9 cellular contexts compared by ENCODE assay signal in the genomic region with DNA sequence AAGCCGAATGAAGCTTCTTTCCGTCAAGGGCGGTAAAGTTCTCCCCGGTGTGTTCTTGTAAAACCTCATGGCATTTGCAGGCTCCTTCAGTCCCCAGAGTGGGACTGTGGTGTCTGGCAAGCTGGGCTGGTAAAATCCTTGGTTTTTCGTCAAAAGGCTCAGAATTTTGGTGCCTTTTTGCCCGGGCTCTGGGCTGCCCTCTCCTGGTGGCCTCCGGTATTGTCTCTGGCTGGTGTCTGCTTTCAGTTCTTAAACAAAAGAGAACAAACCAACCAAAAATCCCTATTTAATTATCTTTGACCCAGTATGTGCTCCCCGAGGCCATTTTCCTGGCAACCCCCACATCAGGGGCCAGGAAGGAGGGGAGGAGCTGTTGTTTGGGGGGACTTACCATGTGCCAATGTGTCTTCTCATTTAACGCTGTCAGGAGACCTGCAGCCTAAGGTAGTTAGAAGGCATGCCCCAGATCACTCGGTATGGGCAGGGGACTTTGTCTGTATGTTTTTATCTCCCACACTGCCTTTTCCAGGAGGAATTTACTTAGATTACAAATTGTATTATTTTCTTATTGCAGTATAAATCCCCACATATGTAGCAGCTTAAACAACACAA. TPM values are rescaled to one million over a fixed set of nuclear protein-coding genes. Genes with fewer than 3 reads are reported as not detected.
A peak's percentile ranks its signal among the peaks of the same experiment; 100 is the strongest.
DNase-seq lines count a peak whose midpoint lies in the region; ATAC-seq and TF ChIP-seq lines count a peak whose summit lies in the region.
"Had no signal": no experiment of that assay in that cellular context is flagged by ENCODE, and none has a peak within 500 bp of the region (broad histone marks: within the 10 kb centered on the region; RNA-seq: fewer than 3 reads in every experiment).

No MANE protein-coding gene starts in this region.

- no peaks in the 10 kb centered on the region for H3K4me1 Mint-ChIP-seq in T-helper 17 cell

- peaks cover 37% of the 10 kb centered on the region for H3K27me3 Mint-ChIP-seq in T-helper 17 cell

- H3K27ac Mint-ChIP-seq in T-helper 17 cell, result no peak overlapping the region

- peaks cover 0 to 19% (median 0%) of the 10 kb centered on the region in 7 donors for H3K27me3 ChIP-seq in spleen (replicated peaks in 1 of 7)
- H3K27me3 ChIP-seq: BLaER1 treated with 17β-estradiol and CSF1 and Interleukin-3, amounts not matched to agents 10 nM and 100 nM had no signal

- no peak overlapping the region for H3K4me3 Mint-ChIP-seq in T-helper 17 cell

- H3K4me1 ChIP-seq in spleen, result peaks cover 0 to 6% (median 0%) of the 10 kb centered on the region in 6 donors

- no peak for ATAC-seq in T-helper 17 cell
- no peak for ATAC-seq in HG03442 (IDR thresholded peaks at IDR 0.05; ENCODE audit: unreplicated experiment)

- DNase-seq in NCI-H1417 (lab: John Stamatoyannopoulos, UW) (peak; percentile 10 to 36 (median 14)), NCI-H1417 treated with DMSO at 0.1 percent for 48 hours (lab: John Stamatoyannopoulos, UW) (no peak), T-helper 17 cell (peak in 2 of 3 donors; percentile 14 to 16), epithelial cell of proximal tubule (ENCODE audit: low read depth) (no peak), spleen (no peak), SK-N-DZ (ENCODE audit: low spot score) (no peak)
- DNase-seq in NK-92 treated with Interleukin-12 subunit alpha and Interleukin-12 subunit beta, amount 100 ng/mL, for 24 hours (lab: John Stamatoyannopoulos, UW), result no peak

- H3K27ac ChIP-seq in spleen, result no peak overlapping the region
- H3K27ac ChIP-seq: BLaER1 treated with 17β-estradiol and CSF1 and Interleukin-3, amounts not matched to agents 10 nM and 100 nM had no signal

- no peaks in the 10 kb centered on the region for H3K36me3 Mint-ChIP-seq in T-helper 17 cell (ENCODE audit: low read depth)

- no peak overlapping the region for H3K4me3 ChIP-seq in epithelial cell of proximal tubule (ENCODE audit: low read depth, low read length)
- no peak overlapping the region for H3K4me3 ChIP-seq in spleen
- H3K4me3 ChIP-seq: BLaER1 treated with 17β-estradiol and CSF1 and Interleukin-3, amounts not matched to agents 10 nM and 100 nM had no signal

- H3K9me3 ChIP-seq in T-helper 17 cell (ENCODE audit: control insufficient read depth, low read length, poor library complexity, severe bottlenecking), result no peaks in the 10 kb centered on the region
- H3K9me3 ChIP-seq in spleen, result peaks cover 0 to 6% (median 0%) of the 10 kb centered on the region in 8 donors

- no peak for TF ChIP-seq POLR2A in spleen (IDR thresholded peaks at IDR 0.05)

- no peaks in the 10 kb centered on the region for H3K36me3 ChIP-seq in spleen

- TF ChIP-seq CTCF in epithelial cell of proximal tubule (conservative IDR thresholded peaks at IDR 0.05; ENCODE audit: low read depth, low read length) (peak; percentile 95), spleen (IDR thresholded peaks at IDR 0.05 in 8 of 11, conservative IDR thresholded peaks at IDR 0.05 in 3 of 11) (peak; percentile 21 to 76 (median 49))

- WGBS in spleen, 5 donors, result 41 to 47% (median 43%) methylated on average over 10 of the region's 10 CpGs

- intact Hi-C loops in spleen (cut with DNase I; ENCODE audit: low total_unique reads), result no loop called here

RNA-seq across cellular contexts. Expression of gene CDH4, which starts 11.1 kb away (rescaled TPM):
- total RNA-seq in T-helper 17 cell (under 1 TPM; 0.55 to 0.67 TPM), epithelial cell of proximal tubule (17.1 and 21.0 TPM in 2 replicates), spleen (10 to 100 TPM in 4 of 7 donors, 1 to 10 TPM in 3; 5.4 to 20.1 (median 10.3) TPM)
- polyA plus RNA-seq in spleen, result 1 to 10 TPM in 1 of 3 donors, under 1 TPM in 2; 0.30 to 1.8 (median 0.54) TPM
- polyA plus RNA-seq in SK-N-DZ (2014; cell fraction: cytosol; rRNA removed), result 0.14 and 0.15 TPM in 2 replicates
- polyA plus RNA-seq in SK-N-DZ (2014; cell fraction: nucleus; rRNA removed), result 0.26 and 0.52 TPM in 2 replicates

Comparison
In these comparisons a context has a peak if more than half of its experiments do, and no peak if none do; other contexts are left out.
1. DNase-seq: peak in NCI-H1417 (3 of 3) and T-helper 17 cell (2 of 3); none in NCI-H1417 treated with DMSO at 0.1 percent for 48 hours (single experiment), epithelial cell of proximal tubule (single experiment), spleen (single experiment), SK-N-DZ (single experiment) and NK-92 treated with Interleukin-12 subunit alpha and Interleukin-12 subunit beta, amount 100 ng/mL, for 24 hours (single experiment).